ENCODE assay signal across 8 cellular contexts in genomic region chr11:93741094-93741881, GRCh38. TPM values are rescaled to one million over a fixed set of nuclear protein-coding genes. Genes with fewer than 3 reads are reported as not detected.
DNase-seq lines count a peak whose midpoint lies in the region; ATAC-seq and TF ChIP-seq lines count a peak whose summit lies in the region.

TSS of gene C11orf54 (plus strand) at chr11:93741672. CDS start at chr11:93747394, 5,722 bp downstream.
TSS of gene TAF1D (minus strand) at chr11:93741495. CDS start at chr11:93739304, 2,191 bp downstream.

- no peaks in the 10 kb centered on the region for H3K9me3 ChIP-seq in fibroblast of lung (ENCODE audit: control insufficient read depth, insufficient read depth, low read depth, low read length)

- peak within 1 kb of the TSS; percentile 63 for H3K4me3 ChIP-seq in GM23338
- H3K4me3 ChIP-seq in fibroblast of lung (replicated peaks in 1 of 4; ENCODE audit: control extremely low read depth in 1 of 4, insufficient read depth in 1 of 4, low read depth in 3 of 4, low read length in 4 of 4): peak within 1 kb of the TSS; percentile 78 to 98 (median 92)

- H3K9me3 Mint-ChIP-seq in GM23338: peaks cover 7% of the 10 kb centered on the region; the same call in 2 of the 3 replicates
- no peaks in the 10 kb centered on the region for H3K9me3 Mint-ChIP-seq in naive thymus-derived CD8-positive, alpha-beta T cell

- H3F3A ChIP-seq in GM23338 (replicated peaks; ENCODE audit: low read depth): peaks cover 16% of the 10 kb centered on the region

- H3K79me2 ChIP-seq in GM23338 (replicated peaks; ENCODE audit: insufficient read depth): peaks cover 81% of the 10 kb centered on the region
- H3K79me2 ChIP-seq in fibroblast of lung (ENCODE audit: control insufficient read depth, insufficient read depth, low read length): peaks cover 54% of the 10 kb centered on the region

- H2AFZ ChIP-seq in GM23338 (peak within 1 kb of the TSS; percentile 90), fibroblast of lung (ENCODE audit: low read length) (peak within 1 kb of the TSS; percentile 99)

- TF ChIP-seq CTCF in GM23338 (conservative IDR thresholded peaks at IDR 0.05; ENCODE audit: low read depth in 2 of 2) (peak in 1 of 2 experiments; percentile 7; a peak in 1 of 4 replicates), fibroblast of lung (conservative IDR thresholded peaks at IDR 0.05 in 1 of 2, IDR thresholded peaks at IDR 0.05 in 1 of 2; ENCODE audit: low read depth in 1 of 2, low read length in 2 of 2) (no peak)

- peak; percentile 80 for ATAC-seq in GM23338
- ATAC-seq in naive thymus-derived CD8-positive, alpha-beta T cell: peak; percentile 87 to 89

- DNase-seq in Daoy (ENCODE audit: low read depth): peak; percentile 98
- DNase-seq in GM23338 (ENCODE audit: low spot score): peak; percentile 99
- DNase-seq in LHCN-M2 (ENCODE audit: low read depth): peak; percentile 97
- DNase-seq in RPMI8226: peak; percentile 99
- DNase-seq in activated T-helper 1 cell treated with anti-CD3 and anti-CD28 coated beads, Interleukin-2, amount 50 U/mL, for 16 hours (ENCODE audit: low read depth in 1 of 2, low spot score in 1 of 2): peak; percentile 89 to 92
- peak; percentile 96 to 98 for DNase-seq in fibroblast of lung (ENCODE audit: low read depth in 2 of 2)
- DNase-seq in naive thymus-derived CD8-positive, alpha-beta T cell: peak; percentile 86 to 99 (median 97)
- peak; percentile 88 to 96 (median 96) for DNase-seq in stimulated activated naive CD4-positive, alpha-beta T cell (lab: John Stamatoyannopoulos, UW)

- H3K4me2 ChIP-seq in GM23338: peak within 1 kb of the TSS; percentile 80
- H3K4me2 ChIP-seq in fibroblast of lung (ENCODE audit: extremely low read depth, insufficient read depth, low read length): peak within 1 kb of the TSS; percentile 67

- H3K27me3 ChIP-seq in GM23338 (ENCODE audit: insufficient read depth) (no peaks in the 10 kb centered on the region), fibroblast of lung (ENCODE audit: control insufficient read depth, insufficient read depth, low read length) (no peaks in the 10 kb centered on the region)

- H3K4me3 Mint-ChIP-seq in GM23338: peak within 1 kb of the TSS; percentile 100
- peak within 1 kb of the TSS; percentile 95 to 100 (median 100) for H3K4me3 Mint-ChIP-seq in naive thymus-derived CD8-positive, alpha-beta T cell

- peak within 1 kb of the TSS; percentile 100 for H3K27ac Mint-ChIP-seq in GM23338
- H3K27ac Mint-ChIP-seq in naive thymus-derived CD8-positive, alpha-beta T cell: peak within 1 kb of the TSS; percentile 99 to 100 (median 99)

- peaks cover 22% of the 10 kb centered on the region for H3K4me1 ChIP-seq in GM23338 (ENCODE audit: insufficient read depth)
- peaks cover 4% of the 10 kb centered on the region for H3K4me1 ChIP-seq in fibroblast of lung (ENCODE audit: control insufficient read depth, extremely low read depth, insufficient read depth, low read length)

- peaks cover 52% of the 10 kb centered on the region for H3K36me3 Mint-ChIP-seq in GM23338 (ENCODE audit: low read depth)
- H3K36me3 Mint-ChIP-seq in naive thymus-derived CD8-positive, alpha-beta T cell: peaks cover 0 to 50% (median 29%) of the 10 kb centered on the region in 3 donors

- H3K9me2 ChIP-seq in GM23338 (ENCODE audit: insufficient read depth): no peaks in the 10 kb centered on the region

- H3K36me3 ChIP-seq in GM23338 (ENCODE audit: insufficient read depth) (peaks cover 37% of the 10 kb centered on the region), fibroblast of lung (ENCODE audit: control insufficient read depth, insufficient read depth, low read length) (peaks cover 6% of the 10 kb centered on the region)

- POLR2A ChIA-PET in naive thymus-derived CD8-positive, alpha-beta T cell (lab: Charles Lee): interaction anchor here (0.6 to 5.3 kb wide), 21 partner anchors 9 to 1490 kb away, joined by 3 to 118 read pairs (median 4); partner anchors contain the start of genes CEP295, MED17, PANX1 and SESN3

- H3K27ac ChIP-seq in GM23338 (ENCODE audit: low read depth) (peak within 1 kb of the TSS; percentile 90), fibroblast of lung (ENCODE audit: insufficient read depth, low read length) (peak within 1 kb of the TSS; percentile 95)

- peaks cover 39% of the 10 kb centered on the region for H3K4me1 Mint-ChIP-seq in GM23338
- peaks cover 23 to 73% (median 68%) of the 10 kb centered on the region in 4 donors for H3K4me1 Mint-ChIP-seq in naive thymus-derived CD8-positive, alpha-beta T cell

- H4K20me1 ChIP-seq in GM23338 (replicated peaks; ENCODE audit: insufficient read depth) (peaks cover 29% of the 10 kb centered on the region), fibroblast of lung (ENCODE audit: control insufficient read depth, extremely low read depth, insufficient read depth, low read length) (peaks cover 3% of the 10 kb centered on the region)

- H3K9ac ChIP-seq in fibroblast of lung (ENCODE audit: insufficient read depth, low read length): peak within 1 kb of the TSS; percentile 96

- H3K27me3 Mint-ChIP-seq in GM23338 (ENCODE audit: insufficient read depth, low read depth, poor library complexity): peaks cover 22% of the 10 kb centered on the region
- no peaks in the 10 kb centered on the region for H3K27me3 Mint-ChIP-seq in naive thymus-derived CD8-positive, alpha-beta T cell

TF ChIP-seq in GM23338, 12 proteins besides CTCF, POLR2A, EP300 and RAD21:
- TF ChIP-seq, protein P1, sequence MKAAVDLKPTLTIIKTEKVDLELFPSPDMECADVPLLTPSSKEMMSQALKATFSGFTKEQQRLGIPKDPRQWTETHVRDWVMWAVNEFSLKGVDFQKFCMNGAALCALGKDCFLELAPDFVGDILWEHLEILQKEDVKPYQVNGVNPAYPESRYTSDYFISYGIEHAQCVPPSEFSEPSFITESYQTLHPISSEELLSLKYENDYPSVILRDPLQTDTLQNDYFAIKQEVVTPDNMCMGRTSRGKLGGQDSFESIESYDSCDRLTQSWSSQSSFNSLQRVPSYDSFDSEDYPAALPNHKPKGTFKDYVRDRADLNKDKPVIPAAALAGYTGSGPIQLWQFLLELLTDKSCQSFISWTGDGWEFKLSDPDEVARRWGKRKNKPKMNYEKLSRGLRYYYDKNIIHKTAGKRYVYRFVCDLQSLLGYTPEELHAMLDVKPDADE (IDR thresholded peaks at IDR 0.05): peak; percentile 72; the same call in 1 of the 2 replicates
- peak; percentile 99 for TF ChIP-seq POLR2AphosphoS5 (IDR thresholded peaks at IDR 0.05; ENCODE audit: low read depth)
- TF ChIP-seq CREB1 (CRISPR knock-in tag; IDR thresholded peaks at IDR 0.05; ENCODE audit: low read depth): peak; percentile 53; the same call in 1 of the 2 replicates
- TF ChIP-seq EZH2phosphoT487 (IDR thresholded peaks at IDR 0.05; ENCODE audit: unreplicated experiment): no peak

RNA-seq across cellular contexts. Expression of gene C11orf54, which starts in this region (rescaled TPM):
- 13.5 and 18.2 TPM in 2 replicates for total RNA-seq in Daoy (2014; rRNA removed; shearing (Covaris generic))
- total RNA-seq in GM23338 (2014; rRNA removed; shearing (Covaris generic)): 29.0 and 35.8 TPM in 2 replicates
- polyA plus RNA-seq in GM23338 (2016; fragmentation: Nextera tagmentation; extraction: Ambion mirVana) (38.8 and 43.1 TPM in 2 replicates), fibroblast of lung (11.1 and 29.0 TPM in 2 replicates)
- total RNA-seq in LHCN-M2 (2014; rRNA removed) (9.7 and 18.1 TPM in 2 replicates), fibroblast of lung (19.3 and 22.1 TPM in 2 replicates)
- polyA plus RNA-seq in LHCN-M2 (2012): 5.3 TPM
- polyA plus RNA-seq in fibroblast of lung (2012): 7.9 and 17.2 TPM in 2 replicates
- polyA minus RNA-seq in fibroblast of lung (ENCODE audit: low replicate concordance): 9.4 TPM in 1 of 2 replicates, not detected in the other
- total RNA-seq in naive thymus-derived CD8-positive, alpha-beta T cell: 10 to 100 TPM; 45.9 to 49.2 TPM
- polyA plus RNA-seq in naive thymus-derived CD8-positive, alpha-beta T cell: 10 to 100 TPM; 18.7 to 21.6 (median 19.4) TPM

RNA-seq across cellular contexts. Expression of gene TAF1D, which starts in this region (rescaled TPM):
- 143 and 167 TPM in 2 replicates for total RNA-seq in Daoy (2014; rRNA removed; shearing (Covaris generic))
- 240 and 256 TPM in 2 replicates for total RNA-seq in GM23338 (2014; rRNA removed; shearing (Covaris generic))
- 199 and 246 TPM in 2 replicates for polyA plus RNA-seq in GM23338 (2016; fragmentation: Nextera tagmentation; extraction: Ambion mirVana)
- 164 and 179 TPM in 2 replicates for total RNA-seq in LHCN-M2 (2014; rRNA removed)
- 44.1 TPM for polyA plus RNA-seq in LHCN-M2 (2012)
- 111 and 148 TPM in 2 replicates for total RNA-seq in fibroblast of lung
- 77.1 and 78.5 TPM in 2 replicates for polyA plus RNA-seq in fibroblast of lung
- polyA plus RNA-seq in fibroblast of lung (2012): 56.7 and 69.0 TPM in 2 replicates
- polyA minus RNA-seq in fibroblast of lung (ENCODE audit: low replicate concordance): 7.5 and 15.5 TPM in 2 replicates
- total RNA-seq in naive thymus-derived CD8-positive, alpha-beta T cell: 100 to 1,000 TPM; 210 to 215 TPM
- polyA plus RNA-seq in naive thymus-derived CD8-positive, alpha-beta T cell: 10 to 100 TPM; 22.3 to 25.3 (median 22.4) TPM

Comparison
In these comparisons a context has a peak if more than half of its experiments do, and no peak if none do; other contexts are left out.
1. Peak in every context shown above with its lines: DNase-seq, ATAC-seq, H3K4me3 ChIP-seq and H3K27ac ChIP-seq.